9 cellular contexts compared by ENCODE assay signal in genomic region chr3:159884661-159885402, GRCh38. TPM values are rescaled to one million over a fixed set of nuclear protein-coding genes. Genes with fewer than 3 reads are reported as not detected.
DNase-seq lines count a peak whose midpoint lies in the region; ATAC-seq and TF ChIP-seq lines count a peak whose summit lies in the region.
"Had no signal": no experiment of that assay in that cellular context is flagged by ENCODE, and none has a peak within 500 bp of the region (broad histone marks: within the 10 kb centered on the region; RNA-seq: fewer than 3 reads in every experiment).

No MANE protein-coding gene starts in this region.

- no peaks in the 10 kb centered on the region for H3K27me3 ChIP-seq in MM.1S (replicated peaks; ENCODE audit: insufficient read depth, low read length)
- no peaks in the 10 kb centered on the region for H3K27me3 ChIP-seq in adipocyte (replicated peaks; ENCODE audit: control insufficient read depth, insufficient read depth, low read length)
- H3K27me3 ChIP-seq in thoracic aorta (replicated peaks; ENCODE audit: insufficient read depth), result no peaks in the 10 kb centered on the region
- H3K27me3 ChIP-seq: SJCRH30 had no signal

- H3K4me1 ChIP-seq in MM.1S (ENCODE audit: low read length), result no peaks in the 10 kb centered on the region
- peaks cover 16% of the 10 kb centered on the region for H3K4me1 ChIP-seq in adipocyte (ENCODE audit: control insufficient read depth, insufficient read depth, low read length)
- peaks cover 23 to 53% of the 10 kb centered on the region in 2 donors for H3K4me1 ChIP-seq in thoracic aorta (ENCODE audit: control insufficient read depth in 1 of 2, low read depth in 2 of 2)

- no peaks in the 10 kb centered on the region for H3K79me2 ChIP-seq in MM.1S (ENCODE audit: low read length)

- H3K4me3 ChIP-seq in MM.1S (ENCODE audit: low read length) (no peak overlapping the region), adipocyte (ENCODE audit: low read length) (no peak overlapping the region), thoracic aorta (no peak overlapping the region)
- H3K4me3 ChIP-seq: SJCRH30 had no signal

- H3K36me3 ChIP-seq in MM.1S (replicated peaks; ENCODE audit: insufficient read depth, low read length), result no peaks in the 10 kb centered on the region
- H3K36me3 ChIP-seq in adipocyte (ENCODE audit: control insufficient read depth, insufficient read depth, low read length, severe bottlenecking), result no peaks in the 10 kb centered on the region
- H3K36me3 ChIP-seq in thoracic aorta, result peaks cover 4% of the 10 kb centered on the region
- H3K36me3 ChIP-seq: SJCRH30 had no signal

- H3K9me3 ChIP-seq in MM.1S (replicated peaks; ENCODE audit: insufficient read depth, low read length) (no peaks in the 10 kb centered on the region), adipocyte (ENCODE audit: control insufficient read depth, low read length) (no peaks in the 10 kb centered on the region), thoracic aorta (no peaks in the 10 kb centered on the region)
- H3K9me3 ChIP-seq: SJCRH30 had no signal

- ATAC-seq in GM19043 (IDR thresholded peaks at IDR 0.05; ENCODE audit: low read depth, unreplicated experiment), result peak; percentile 60
- ATAC-seq in thoracic aorta (ENCODE audit: insufficient number of reproducible peaks, low FRiP score, low read depth), result no peak

- H3K27ac ChIP-seq in MM.1S (ENCODE audit: low read length) (no peak overlapping the region), thoracic aorta (no peak overlapping the region)

- H3K9ac ChIP-seq in MM.1S (ENCODE audit: low read length) (no peak overlapping the region), adipocyte (ENCODE audit: low read length) (peak overlapping the region; percentile 51)

- no peak overlapping the region for H3K4me2 ChIP-seq in MM.1S (ENCODE audit: low read depth, low read length)

- DNase-seq in COLO829 (ENCODE audit: low spot score) (peak; percentile 62), MM.1S (peak; percentile 58), adipocyte (ENCODE audit: low read depth) (peak; percentile 76), inferior parietal cortex (ENCODE audit: extremely low spot score) (peak; percentile 79), thoracic aorta (ENCODE audit: low spot score) (no peak), Ammon's horn (ENCODE audit: low spot score) (no peak)
- no peak for DNase-seq in activated CD4-positive, alpha-beta T cell treated with anti-CD3 and anti-CD28 coated beads, Interleukin-2, amount 50 U/mL, for 4 hours

- H2AFZ ChIP-seq in MM.1S (ENCODE audit: low read length), result no peak overlapping the region

- no peaks in the 10 kb centered on the region for H3K9me2 ChIP-seq in MM.1S (replicated peaks; ENCODE audit: insufficient read depth, low read length)

- H4K20me1 ChIP-seq in MM.1S (ENCODE audit: insufficient read depth, low read length), result no peaks in the 10 kb centered on the region

- peak; percentile 86 for TF ChIP-seq CTCF in MM.1S (IDR thresholded peaks at IDR 0.05; ENCODE audit: low read length)
- TF ChIP-seq CTCF in thoracic aorta (IDR thresholded peaks at IDR 0.05), result peak; percentile 46

- H3F3A ChIP-seq in MM.1S (ENCODE audit: insufficient read depth, low read length), result no peaks in the 10 kb centered on the region

RNA-seq across cellular contexts. Expression of gene SCHIP1, which starts 45.2 kb away (rescaled TPM):
- total RNA-seq in thoracic aorta, result 10 to 100 TPM; 13.4 to 15.1 TPM

Comparison
In these comparisons a context has a peak if more than half of its experiments do, and no peak if none do; other contexts are left out.
1. DNase-seq: peak in COLO829 (single experiment), MM.1S (single experiment), adipocyte (single experiment) and inferior parietal cortex (single experiment); none in thoracic aorta (single experiment), activated CD4-positive, alpha-beta T cell treated with anti-CD3 and anti-CD28 coated beads, Interleukin-2, amount 50 U/mL, for 4 hours (0 of 2) and Ammon's horn (single experiment).